Comparison of ENCODE assay signal across 16 cellular contexts in genomic region chr10:35711615-35712411, GRCh38.
DNase-seq lines count a peak whose midpoint lies in the region; ATAC-seq, FAIRE-seq and TF ChIP-seq lines count a peak whose summit lies in the region.
"Had no signal": no experiment of that assay in that cellular context is flagged by ENCODE, and none has a peak within 500 bp of the region (broad histone marks: within the 10 kb centered on the region; RNA-seq: fewer than 3 reads in every experiment).

No MANE protein-coding gene starts in this region.

- peaks cover 17 to 18% of the 10 kb centered on the region in 2 experiments; a peak in 4 of 5 replicates for H3K9me3 Mint-ChIP-seq in H9
- H3K9me3 Mint-ChIP-seq in activated CD4-positive, alpha-beta memory T cell treated with anti-CD3 and anti-CD28 coated beads, Interleukin-2, amount 10 ng/mL, durations not matched to agents 7 days and 5 days: no peaks in the 10 kb centered on the region

- no peaks in the 10 kb centered on the region for H3K23me2 ChIP-seq in H9 (ENCODE audit: insufficient read length, low read depth, low read length, poor library complexity, severe bottlenecking)

- H3K79me2 ChIP-seq in H9 (ENCODE audit: insufficient read depth, low read length): no peaks in the 10 kb centered on the region
- H3K79me2 ChIP-seq in K562 (ENCODE audit: control insufficient read depth, insufficient read depth, low read length): no peaks in the 10 kb centered on the region

- H3K27ac Mint-ChIP-seq in H9: no peak overlapping the region
- no peak overlapping the region for H3K27ac Mint-ChIP-seq in activated CD4-positive, alpha-beta memory T cell treated with anti-CD3 and anti-CD28 coated beads, Interleukin-2, amount 10 ng/mL, durations not matched to agents 7 days and 5 days
- H3K27ac Mint-ChIP-seq: CD14-positive monocyte had no signal

- H3K27ac ChIP-seq in H9 (ENCODE audit: insufficient read length, low read depth, low read length): no peak overlapping the region
- H3K27ac ChIP-seq in K562 (ENCODE audit: extremely low read depth, low read depth, low read length): no peak overlapping the region

- no peaks in the 10 kb centered on the region for H3K27me3 ChIP-seq in H9 (ENCODE audit: insufficient read depth, low read length)
- H3K27me3 ChIP-seq in K562 (ENCODE audit: control insufficient read depth in 2 of 2, insufficient read depth in 2 of 2, low read length in 2 of 2): peaks cover 0 to 3% of the 10 kb centered on the region in 2 experiments; a peak in 1 of 5 replicates

- H2BK5ac ChIP-seq in H9 (ENCODE audit: insufficient read length, low read length): no peak overlapping the region

- H3K36me3 Mint-ChIP-seq in H9 (ENCODE audit: insufficient read depth in 1 of 3, low read depth in 3 of 3): peaks cover 0 to 25% (median 6%) of the 10 kb centered on the region in 3 experiments; a peak in 3 of 7 replicates
- no peaks in the 10 kb centered on the region for H3K36me3 Mint-ChIP-seq in activated CD4-positive, alpha-beta memory T cell treated with anti-CD3 and anti-CD28 coated beads, Interleukin-2, amount 10 ng/mL, durations not matched to agents 7 days and 5 days (ENCODE audit: low read depth)
- H3K36me3 Mint-ChIP-seq: CD14-positive monocyte had no signal

- POLR2A ChIA-PET in K562 (lab: Yijun Ruan, JAX): no interaction called here
- POLR2A ChIA-PET in activated CD4-positive, alpha-beta memory T cell treated with anti-CD3 and anti-CD28 coated beads, Interleukin-2, amount 10 ng/mL, durations not matched to agents 7 days and 5 days (lab: Charles Lee): no interaction called here

- TF ChIP-seq RAD21 in K562 (CRISPR knock-in tag; conservative IDR thresholded peaks at IDR 0.05 in 1 of 2, IDR thresholded peaks at IDR 0.05 in 1 of 2): no peak

- H3K4me1 ChIP-seq in H9 (ENCODE audit: insufficient read depth, low read length) (0 out of 2 replicates have a peak, but pooled peaks cover 2% of the 10 kb centered on the region), K562 (replicated peaks in 1 of 2; ENCODE audit: control insufficient read depth in 2 of 2, insufficient read depth in 2 of 2, low read length in 2 of 2) (no peaks in the 10 kb centered on the region)

- in situ Hi-C loops in K562 (cut with MboI): no loop called here

- DNase-seq in DMS 273 (lab: John Stamatoyannopoulos, UW; ENCODE audit: unreplicated experiment) (peak; percentile 54), H9 (peak; percentile 45), NCI-H2107 treated with DMSO at 0.1 percent for 48 hours (lab: John Stamatoyannopoulos, UW; ENCODE audit: unreplicated experiment) (peak; percentile 66), K562 (ENCODE audit: extremely low read depth in 1 of 4, low spot score in 3 of 4) (no peak), H54 (ENCODE audit: insufficient read length, low spot score) (no peak)
- DNase-seq in activated CD4-positive, alpha-beta T cell treated with anti-CD3 and anti-CD28 coated beads for 1 hour: no peak
- no peak for DNase-seq in activated CD4-positive, alpha-beta memory T cell treated with anti-CD3 and anti-CD28 coated beads, Interleukin-2, amount 10 ng/mL, durations not matched to agents 7 days and 5 days
- DNase-seq: DND-41, MV-4-11, NCI-H1417 treated with DMSO at 0.1 percent for 48 hours, NCI-H524 treated with DMSO at 0.1 percent for 48 hours had no signal

- H2AFZ ChIP-seq in H9 (ENCODE audit: low read length): no peak overlapping the region
- H2AFZ ChIP-seq in K562 (ENCODE audit: low read depth, low read length): no peak overlapping the region

- no peak overlapping the region for H2BK20ac ChIP-seq in H9 (ENCODE audit: low read depth, low read length, poor library complexity, severe bottlenecking)

- BruUV-seq in K562 (replicated peaks; lab: Mats Ljungman, UMichigan): no TSS peak

- no peak overlapping the region for H3K9ac ChIP-seq in H9 (ENCODE audit: extremely low read depth, insufficient read length, low read length)
- no peak overlapping the region for H3K9ac ChIP-seq in K562 (ENCODE audit: insufficient read depth in 1 of 2, low read depth in 2 of 2, low read length in 2 of 2)

- peaks cover 3% of the 10 kb centered on the region for H3K27me3 Mint-ChIP-seq in H9 (ENCODE audit: low read depth)
- no peaks in the 10 kb centered on the region for H3K27me3 Mint-ChIP-seq in activated CD4-positive, alpha-beta memory T cell treated with anti-CD3 and anti-CD28 coated beads, Interleukin-2, amount 10 ng/mL, durations not matched to agents 7 days and 5 days

- no CpG with 5 or more reads among the region's 15 CpGs for WGBS in H9 (ENCODE audit: extremely low coverage, insufficient read length, low lambda C conversion rate)
- under 1% methylated on average over 15 of the region's 15 CpGs for WGBS in K562 (ENCODE audit: insufficient coverage, low coverage, missing lambda C conversion rate)

- H3K4me3 Mint-ChIP-seq in H9: no peak overlapping the region
- no peak overlapping the region for H3K4me3 Mint-ChIP-seq in activated CD4-positive, alpha-beta memory T cell treated with anti-CD3 and anti-CD28 coated beads, Interleukin-2, amount 10 ng/mL, durations not matched to agents 7 days and 5 days
- H3K4me3 Mint-ChIP-seq: CD14-positive monocyte had no signal

- H3K36me3 ChIP-seq in K562 (ENCODE audit: control insufficient read depth, insufficient read depth, low read length): no peaks in the 10 kb centered on the region

- no peak overlapping the region for H2BK15ac ChIP-seq in H9 (ENCODE audit: low read depth, low read length)

- no peak overlapping the region for H4K8ac ChIP-seq in H9 (replicated peaks; ENCODE audit: insufficient read length, low read depth, low read length)

- no peaks in the 10 kb centered on the region for H3K9me3 ChIP-seq in H9 (ENCODE audit: control insufficient read depth, low read depth, low read length)
- no peaks in the 10 kb centered on the region for H3K9me3 ChIP-seq in K562 (replicated peaks; ENCODE audit: control insufficient read depth, insufficient read depth, low read depth, low read length)

- no peak overlapping the region for H3T11ph ChIP-seq in H9 (ENCODE audit: low read length)

- no peak for TF ChIP-seq EP300 in K562 (IDR thresholded peaks at IDR 0.05; ENCODE audit: low read length)

- no peak overlapping the region for H3K4me3 ChIP-seq in K562

- no peak overlapping the region for H3K23ac ChIP-seq in H9 (ENCODE audit: insufficient read length, low read depth, low read length)

- no peak for TF ChIP-seq POLR2A in K562 (conservative IDR thresholded peaks at IDR 0.05)
- TF ChIP-seq POLR2A in H54 (IDR thresholded peaks at IDR 0.05; ENCODE audit: low read depth, low read length): no peak

- no peaks in the 10 kb centered on the region for H3K79me1 ChIP-seq in H9 (ENCODE audit: insufficient read depth, low read depth, low read length, poor library complexity, severe bottlenecking)

- TF ChIP-seq CTCF in H9 (conservative IDR thresholded peaks at IDR 0.05) (no peak), K562 (IDR thresholded peaks at IDR 0.05 in 2 of 3, conservative IDR thresholded peaks at IDR 0.05 in 1 of 3; ENCODE audit: insufficient read depth in 2 of 3, low read depth in 1 of 3, low read length in 3 of 3) (no peak)

- H4K5ac ChIP-seq in H9 (ENCODE audit: insufficient read length, low read depth, low read length): no peak overlapping the region

- intact Hi-C loops in K562 (cut with micrococcal nuclease): no loop called here

- no peak overlapping the region for H3K56ac ChIP-seq in H9 (ENCODE audit: insufficient read length, low read depth, low read length)

- no peak overlapping the region for H2BK120ac ChIP-seq in H9 (ENCODE audit: low read depth, low read length, poor library complexity, severe bottlenecking)

- ATAC-seq in K562: no peak
- no peak for ATAC-seq in HG03565 (IDR thresholded peaks at IDR 0.05; ENCODE audit: unreplicated experiment)
- ATAC-seq: Panc1, Right ventricle myocardium inferior, SK-N-SH treated with all-trans-retinoic acid at 6 μM for 48 hours had no signal

- no peak overlapping the region for H4K91ac ChIP-seq in H9 (ENCODE audit: insufficient read length, low read depth, low read length)

- no peak overlapping the region for H3K14ac ChIP-seq in H9 (ENCODE audit: insufficient read depth, low read length)

- H3K9me1 ChIP-seq in K562 (ENCODE audit: control insufficient read depth, insufficient read depth, low read length): no peaks in the 10 kb centered on the region

- H4K20me1 ChIP-seq in H9 (ENCODE audit: control insufficient read depth, insufficient read depth, insufficient read length): no peaks in the 10 kb centered on the region
- H4K20me1 ChIP-seq in K562 (replicated peaks; ENCODE audit: control insufficient read depth, insufficient read depth, low read length): no peaks in the 10 kb centered on the region

- no peak overlapping the region for H2BK12ac ChIP-seq in H9 (ENCODE audit: insufficient read length, low read depth, low read length)

- no peak overlapping the region for H3K18ac ChIP-seq in H9 (ENCODE audit: insufficient read length, low read depth, low read length)

- H2AK5ac ChIP-seq in H9 (ENCODE audit: insufficient read length, low read length): no peak overlapping the region

- FAIRE-seq in K562 (lab: Jason Lieb, UNC): no peak
- FAIRE-seq in H54 (lab: Jason Lieb, UNC): no peak

- H3K4me2 ChIP-seq in H9 (ENCODE audit: insufficient read depth, insufficient read length, low read length) (no peak overlapping the region), K562 (ENCODE audit: insufficient read depth, low read length) (no peak overlapping the region)

- H3K4ac ChIP-seq in H9 (ENCODE audit: low read depth, low read length): no peak overlapping the region

- CTCF ChIA-PET in K562 (lab: Yijun Ruan, JAX; ENCODE audit: low intra/inter-chr PET ratio): no interaction called here
- CTCF ChIA-PET in activated CD4-positive, alpha-beta memory T cell treated with anti-CD3 and anti-CD28 coated beads, Interleukin-2, amount 10 ng/mL, durations not matched to agents 7 days and 5 days (lab: Charles Lee): no interaction called here

- peaks cover 13 to 20% of the 10 kb centered on the region in 2 experiments for H3K4me1 Mint-ChIP-seq in H9
- no peaks in the 10 kb centered on the region for H3K4me1 Mint-ChIP-seq in activated CD4-positive, alpha-beta memory T cell treated with anti-CD3 and anti-CD28 coated beads, Interleukin-2, amount 10 ng/mL, durations not matched to agents 7 days and 5 days
- H3K4me1 Mint-ChIP-seq: CD14-positive monocyte had no signal

TF ChIP-seq in K562, 482 proteins besides CTCF, POLR2A, EP300 and RAD21 (continues in another document):
- TF ChIP-seq PREB (CRISPR knock-in tag; IDR thresholded peaks at IDR 0.05): no peak
- TF ChIP-seq RBM17 (IDR thresholded peaks at IDR 0.05; ENCODE audit: borderline replicate concordance, low read depth, low read length): no peak

Comparison
In these comparisons a context has a peak if more than half of its experiments do, and no peak if none do; other contexts are left out.
1. DNase-seq: peak in DMS 273 (single experiment), H9 (single experiment) and NCI-H2107 treated with DMSO at 0.1 percent for 48 hours (single experiment); none in K562 (0 of 4), activated CD4-positive, alpha-beta T cell treated with anti-CD3 and anti-CD28 coated beads for 1 hour (single experiment), activated CD4-positive, alpha-beta memory T cell treated with anti-CD3 and anti-CD28 coated beads, Interleukin-2, amount 10 ng/mL, durations not matched to agents 7 days and 5 days (single experiment) and H54 (single experiment).